In genomic region chr13:40969169-40969901, GRCh38 we compare ENCODE assay signal across 1 cellular context.
TF ChIP-seq lines count a peak whose summit lies in the region.

No MANE protein-coding gene starts in this region.

TF ChIP-seq in GM12878, 131 proteins besides CTCF, POLR2A, EP300 and RAD21 (continued from another document and continues in another):
- TF ChIP-seq, protein P1, sequence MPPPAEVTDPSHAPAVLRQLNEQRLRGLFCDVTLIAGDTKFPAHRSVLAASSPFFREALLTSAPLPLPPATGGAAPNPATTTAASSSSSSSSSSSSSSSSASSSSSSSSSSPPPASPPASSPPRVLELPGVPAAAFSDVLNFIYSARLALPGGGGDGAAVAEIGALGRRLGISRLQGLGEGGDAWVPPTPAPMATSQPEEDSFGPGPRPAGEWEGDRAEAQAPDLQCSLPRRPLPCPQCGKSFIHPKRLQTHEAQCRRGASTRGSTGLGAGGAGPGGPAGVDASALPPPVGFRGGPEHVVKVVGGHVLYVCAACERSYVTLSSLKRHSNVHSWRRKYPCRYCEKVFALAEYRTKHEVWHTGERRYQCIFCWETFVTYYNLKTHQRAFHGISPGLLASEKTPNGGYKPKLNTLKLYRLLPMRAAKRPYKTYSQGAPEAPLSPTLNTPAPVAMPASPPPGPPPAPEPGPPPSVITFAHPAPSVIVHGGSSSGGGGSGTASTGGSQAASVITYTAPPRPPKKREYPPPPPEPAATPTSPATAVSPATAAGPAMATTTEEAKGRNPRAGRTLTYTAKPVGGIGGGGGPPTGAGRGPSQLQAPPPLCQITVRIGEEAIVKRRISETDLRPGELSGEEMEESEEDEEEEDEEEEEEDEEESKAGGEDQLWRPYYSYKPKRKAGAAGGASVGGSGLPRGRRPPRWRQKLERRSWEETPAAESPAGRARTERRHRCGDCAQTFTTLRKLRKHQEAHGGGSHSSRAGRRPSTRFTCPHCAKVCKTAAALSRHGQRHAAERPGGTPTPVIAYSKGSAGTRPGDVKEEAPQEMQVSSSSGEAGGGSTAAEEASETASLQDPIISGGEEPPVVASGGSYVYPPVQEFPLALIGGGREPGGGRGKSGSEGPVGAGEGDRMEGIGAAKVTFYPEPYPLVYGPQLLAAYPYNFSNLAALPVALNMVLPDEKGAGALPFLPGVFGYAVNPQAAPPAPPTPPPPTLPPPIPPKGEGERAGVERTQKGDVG (CRISPR knock-in tag; IDR thresholded peaks at IDR 0.05), result no peak
- TF ChIP-seq RB1 (IDR thresholded peaks at IDR 0.05; ENCODE audit: borderline replicate concordance), result no peak
- no peak for TF ChIP-seq SIX5 (IDR thresholded peaks at IDR 0.05; ENCODE audit: low read depth, low read length, severe bottlenecking)
- no peak for TF ChIP-seq MYC (IDR thresholded peaks at IDR 0.05; ENCODE audit: insufficient read depth, insufficient read length, insufficient replicate concordance, low read length, severe bottlenecking)
- TF ChIP-seq BACH1 (IDR thresholded peaks at IDR 0.05; ENCODE audit: borderline replicate concordance), result no peak
- TF ChIP-seq PML (IDR thresholded peaks at IDR 0.05; ENCODE audit: low read length), result no peak
- no peak for TF ChIP-seq YY1 (IDR thresholded peaks at IDR 0.05; ENCODE audit: low read depth, low read length)
- TF ChIP-seq ZSCAN29 (IDR thresholded peaks at IDR 0.05), result no peak
- no peak for TF ChIP-seq TCF7 (IDR thresholded peaks at IDR 0.05; ENCODE audit: borderline replicate concordance)
- TF ChIP-seq, protein P2, sequence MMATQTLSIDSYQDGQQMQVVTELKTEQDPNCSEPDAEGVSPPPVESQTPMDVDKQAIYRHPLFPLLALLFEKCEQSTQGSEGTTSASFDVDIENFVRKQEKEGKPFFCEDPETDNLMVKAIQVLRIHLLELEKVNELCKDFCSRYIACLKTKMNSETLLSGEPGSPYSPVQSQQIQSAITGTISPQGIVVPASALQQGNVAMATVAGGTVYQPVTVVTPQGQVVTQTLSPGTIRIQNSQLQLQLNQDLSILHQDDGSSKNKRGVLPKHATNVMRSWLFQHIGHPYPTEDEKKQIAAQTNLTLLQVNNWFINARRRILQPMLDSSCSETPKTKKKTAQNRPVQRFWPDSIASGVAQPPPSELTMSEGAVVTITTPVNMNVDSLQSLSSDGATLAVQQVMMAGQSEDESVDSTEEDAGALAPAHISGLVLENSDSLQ (IDR thresholded peaks at IDR 0.05), result 0 out of 2 replicates have a peak, but pooled peaks have one; percentile 33
- TF ChIP-seq, protein P3, sequence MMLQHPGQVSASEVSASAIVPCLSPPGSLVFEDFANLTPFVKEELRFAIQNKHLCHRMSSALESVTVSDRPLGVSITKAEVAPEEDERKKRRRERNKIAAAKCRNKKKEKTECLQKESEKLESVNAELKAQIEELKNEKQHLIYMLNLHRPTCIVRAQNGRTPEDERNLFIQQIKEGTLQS (IDR thresholded peaks at IDR 0.05; ENCODE audit: borderline replicate concordance, extremely low read depth, low read depth, low read length), result no peak
- peak; percentile 90 to 92 for TF ChIP-seq BHLHE40 (IDR thresholded peaks at IDR 0.05; ENCODE audit: borderline replicate concordance in 1 of 2, low read depth in 2 of 2, low read length in 1 of 2)
- no peak for TF ChIP-seq MTA3 (IDR thresholded peaks at IDR 0.05; ENCODE audit: borderline replicate concordance, low read length)
- TF ChIP-seq CHD2 (IDR thresholded peaks at IDR 0.05; ENCODE audit: borderline replicate concordance, low read depth, low read length), result no peak
- no peak for TF ChIP-seq BCL3 (IDR thresholded peaks at IDR 0.05; ENCODE audit: borderline replicate concordance, insufficient read depth, low read depth, low read length, poor library complexity, severe bottlenecking)
- TF ChIP-seq CREB1 (IDR thresholded peaks at IDR 0.05; ENCODE audit: low read depth), result no peak
- TF ChIP-seq ZNF24 (IDR thresholded peaks at IDR 0.05), result 0 out of 2 replicates have a peak, but pooled peaks have one; percentile 4
- TF ChIP-seq NR2C2 (IDR thresholded peaks at IDR 0.05; ENCODE audit: borderline replicate concordance, control insufficient read depth, insufficient read length, low read depth), result no peak
- no peak for TF ChIP-seq RELB (IDR thresholded peaks at IDR 0.05; ENCODE audit: low read depth)
- peak; percentile 31 for TF ChIP-seq SKIL (IDR thresholded peaks at IDR 0.05; ENCODE audit: low read depth, poor library complexity, severe bottlenecking)
- TF ChIP-seq, protein P4, sequence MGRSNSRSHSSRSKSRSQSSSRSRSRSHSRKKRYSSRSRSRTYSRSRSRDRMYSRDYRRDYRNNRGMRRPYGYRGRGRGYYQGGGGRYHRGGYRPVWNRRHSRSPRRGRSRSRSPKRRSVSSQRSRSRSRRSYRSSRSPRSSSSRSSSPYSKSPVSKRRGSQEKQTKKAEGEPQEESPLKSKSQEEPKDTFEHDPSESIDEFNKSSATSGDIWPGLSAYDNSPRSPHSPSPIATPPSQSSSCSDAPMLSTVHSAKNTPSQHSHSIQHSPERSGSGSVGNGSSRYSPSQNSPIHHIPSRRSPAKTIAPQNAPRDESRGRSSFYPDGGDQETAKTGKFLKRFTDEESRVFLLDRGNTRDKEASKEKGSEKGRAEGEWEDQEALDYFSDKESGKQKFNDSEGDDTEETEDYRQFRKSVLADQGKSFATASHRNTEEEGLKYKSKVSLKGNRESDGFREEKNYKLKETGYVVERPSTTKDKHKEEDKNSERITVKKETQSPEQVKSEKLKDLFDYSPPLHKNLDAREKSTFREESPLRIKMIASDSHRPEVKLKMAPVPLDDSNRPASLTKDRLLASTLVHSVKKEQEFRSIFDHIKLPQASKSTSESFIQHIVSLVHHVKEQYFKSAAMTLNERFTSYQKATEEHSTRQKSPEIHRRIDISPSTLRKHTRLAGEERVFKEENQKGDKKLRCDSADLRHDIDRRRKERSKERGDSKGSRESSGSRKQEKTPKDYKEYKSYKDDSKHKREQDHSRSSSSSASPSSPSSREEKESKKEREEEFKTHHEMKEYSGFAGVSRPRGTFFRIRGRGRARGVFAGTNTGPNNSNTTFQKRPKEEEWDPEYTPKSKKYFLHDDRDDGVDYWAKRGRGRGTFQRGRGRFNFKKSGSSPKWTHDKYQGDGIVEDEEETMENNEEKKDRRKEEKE (IDR thresholded peaks at IDR 0.05), result no peak
- TF ChIP-seq CHD4 (IDR thresholded peaks at IDR 0.05), result no peak
- TF ChIP-seq, protein P5, sequence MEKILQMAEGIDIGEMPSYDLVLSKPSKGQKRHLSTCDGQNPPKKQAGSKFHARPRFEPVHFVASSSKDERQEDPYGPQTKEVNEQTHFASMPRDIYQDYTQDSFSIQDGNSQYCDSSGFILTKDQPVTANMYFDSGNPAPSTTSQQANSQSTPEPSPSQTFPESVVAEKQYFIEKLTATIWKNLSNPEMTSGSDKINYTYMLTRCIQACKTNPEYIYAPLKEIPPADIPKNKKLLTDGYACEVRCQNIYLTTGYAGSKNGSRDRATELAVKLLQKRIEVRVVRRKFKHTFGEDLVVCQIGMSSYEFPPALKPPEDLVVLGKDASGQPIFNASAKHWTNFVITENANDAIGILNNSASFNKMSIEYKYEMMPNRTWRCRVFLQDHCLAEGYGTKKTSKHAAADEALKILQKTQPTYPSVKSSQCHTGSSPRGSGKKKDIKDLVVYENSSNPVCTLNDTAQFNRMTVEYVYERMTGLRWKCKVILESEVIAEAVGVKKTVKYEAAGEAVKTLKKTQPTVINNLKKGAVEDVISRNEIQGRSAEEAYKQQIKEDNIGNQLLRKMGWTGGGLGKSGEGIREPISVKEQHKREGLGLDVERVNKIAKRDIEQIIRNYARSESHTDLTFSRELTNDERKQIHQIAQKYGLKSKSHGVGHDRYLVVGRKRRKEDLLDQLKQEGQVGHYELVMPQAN (conservative IDR thresholded peaks at IDR 0.05), result no peak; the same call in 1 of the 2 replicates
- no peak for TF ChIP-seq MEF2B (IDR thresholded peaks at IDR 0.05; ENCODE audit: partially characterized antibody, poor library complexity, severe bottlenecking)
- peak; percentile 81 for TF ChIP-seq RAD51 (IDR thresholded peaks at IDR 0.05)
- 0 out of 2 replicates have a peak, but pooled peaks have one; percentile 16 for TF ChIP-seq ZNF687 (IDR thresholded peaks at IDR 0.05)
- no peak for TF ChIP-seq BRCA1 (IDR thresholded peaks at IDR 0.05; ENCODE audit: low read depth, low read length)
- no peak for TF ChIP-seq WRNIP1 (IDR thresholded peaks at IDR 0.05; ENCODE audit: borderline replicate concordance, low read depth, low read length)
- no peak for TF ChIP-seq BCL11A (IDR thresholded peaks at IDR 0.05; ENCODE audit: low read depth, low read length)
- TF ChIP-seq PAX8 (IDR thresholded peaks at IDR 0.05), result no peak
- TF ChIP-seq IRF3 (IDR thresholded peaks at IDR 0.05), result no peak
- TF ChIP-seq GABPA (IDR thresholded peaks at IDR 0.05; ENCODE audit: low read depth), result no peak
- no peak for TF ChIP-seq FOXM1 (IDR thresholded peaks at IDR 0.05; ENCODE audit: low read depth, low read length)
- no peak for TF ChIP-seq ZNF274 (IDR thresholded peaks at IDR 0.05; ENCODE audit: insufficient read depth, insufficient read length)
- TF ChIP-seq SRF (IDR thresholded peaks at IDR 0.05; ENCODE audit: low read depth in 2 of 2, low read length in 2 of 2), result no peak
- no peak for TF ChIP-seq E2F4 (IDR thresholded peaks at IDR 0.05; ENCODE audit: low read depth, low read length)
- TF ChIP-seq SMARCA5 (IDR thresholded peaks at IDR 0.05), result 0 out of 2 replicates have a peak, but pooled peaks have one; percentile 13
